Comparison of ENCODE assay signal across 8 cellular contexts in the genomic region with DNA sequence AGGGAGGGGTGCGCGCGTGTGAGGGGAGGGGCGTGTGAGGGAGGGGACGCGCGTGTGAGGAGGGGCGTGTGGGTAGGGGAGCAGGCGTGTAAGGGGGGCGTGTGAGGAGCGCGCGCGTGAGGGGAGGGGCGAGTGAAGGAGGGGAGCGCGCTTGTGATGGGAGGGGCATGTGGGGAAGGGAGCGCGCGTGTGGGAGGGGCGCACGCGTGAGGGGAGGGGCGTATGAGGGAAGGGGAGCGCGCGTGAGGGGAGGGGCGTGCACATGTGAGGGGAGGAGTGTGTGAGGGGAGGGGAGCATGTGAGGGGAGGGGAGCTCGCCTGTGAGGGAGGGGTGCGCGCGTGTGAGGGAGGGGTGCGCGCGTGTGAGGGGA. TPM values are rescaled to one million over a fixed set of nuclear protein-coding genes. Genes with fewer than 3 reads are reported as not detected.
DNase-seq lines count a peak whose midpoint lies in the region; ATAC-seq, FAIRE-seq and TF ChIP-seq lines count a peak whose summit lies in the region.

No MANE protein-coding gene starts in this region.

- ATAC-seq in natural killer cell treated with Interleukin-12 subunit alpha and Interleukin-12 subunit beta and Interleukin-15 and Interleukin-18, amount 100 ng/mL, for 72 hours: peak; percentile 62 to 69
- no peak for ATAC-seq in HG03432 (IDR thresholded peaks at IDR 0.05; ENCODE audit: unreplicated experiment)

- peaks cover 0 to 2% (median 0%) of the 10 kb centered on the region in 7 donors for H3K9me3 Mint-ChIP-seq in CD14-positive monocyte
- no peaks in the 10 kb centered on the region for H3K9me3 Mint-ChIP-seq in natural killer cell treated with Interleukin-12 subunit alpha and Interleukin-12 subunit beta and Interleukin-15 and Interleukin-18, amount 100 ng/mL, for 72 hours

- intact Hi-C loops in CD14-positive monocyte (cut with micrococcal nuclease): loop anchor here (2.0 to 5.0 kb wide), 3 partner anchors 46 to 88 kb away; no protein-coding TSS in a partner anchor

- peak overlapping the region; percentile 94 to 95 for H3K4me3 Mint-ChIP-seq in CD14-positive monocyte
- peak overlapping the region; percentile 94 for H3K4me3 Mint-ChIP-seq in natural killer cell treated with Interleukin-12 subunit alpha and Interleukin-12 subunit beta and Interleukin-15 and Interleukin-18, amount 100 ng/mL, for 72 hours

- no peaks in the 10 kb centered on the region for H3K27me3 Mint-ChIP-seq in CD14-positive monocyte (ENCODE audit: low read depth in 3 of 3)
- H3K27me3 Mint-ChIP-seq in natural killer cell treated with Interleukin-12 subunit alpha and Interleukin-12 subunit beta and Interleukin-15 and Interleukin-18, amount 100 ng/mL, for 72 hours: peaks cover 18 to 21% of the 10 kb centered on the region in 2 donors

- peak overlapping the region; percentile 81 to 96 (median 91) for H3K27ac Mint-ChIP-seq in CD14-positive monocyte
- H3K27ac Mint-ChIP-seq in natural killer cell treated with Interleukin-12 subunit alpha and Interleukin-12 subunit beta and Interleukin-15 and Interleukin-18, amount 100 ng/mL, for 72 hours: peak overlapping the region; percentile 35 to 76

- no peak for FAIRE-seq in RCC 7860 (lab: Jason Lieb, UNC)

- no peak for TF ChIP-seq CTCF in CD14-positive monocyte (IDR thresholded peaks at IDR 0.05)

- peak; percentile 88 for DNase-seq in CD14-positive monocyte (ENCODE audit: low spot score)
- DNase-seq in HS-5 (ENCODE audit: low read depth): peak; percentile 57
- peak; percentile 66 for DNase-seq in RCC 7860 (ENCODE audit: low spot score)
- DNase-seq in activated T-helper 9 cell treated with anti-CD3 and anti-CD28 coated beads, Interleukin-2, amount 50 U/mL, for 16 hours (ENCODE audit: low read depth): peak; percentile 82
- DNase-seq in fibroblast of peridontal ligament (ENCODE audit: extremely low read depth): peak; percentile 87
- peak; percentile 87 for DNase-seq in natural killer cell treated with Interleukin-12 subunit alpha and Interleukin-12 subunit beta and Interleukin-15 and Interleukin-18, amount 100 ng/mL, for 72 hours (ENCODE audit: low spot score)
- DNase-seq in stimulated activated naive CD4-positive, alpha-beta T cell treated with Interleukin-2 at 50 U/mL for 16 hours (lab: John Stamatoyannopoulos, UW): peak; percentile 83

- peaks cover 14 to 25% of the 10 kb centered on the region in 2 donors for H3K36me3 Mint-ChIP-seq in CD14-positive monocyte
- H3K36me3 Mint-ChIP-seq in natural killer cell treated with Interleukin-12 subunit alpha and Interleukin-12 subunit beta and Interleukin-15 and Interleukin-18, amount 100 ng/mL, for 72 hours: no peaks in the 10 kb centered on the region

- H3K4me1 Mint-ChIP-seq in CD14-positive monocyte: peaks cover 35% of the 10 kb centered on the region
- peaks cover 24 to 25% of the 10 kb centered on the region in 2 donors for H3K4me1 Mint-ChIP-seq in natural killer cell treated with Interleukin-12 subunit alpha and Interleukin-12 subunit beta and Interleukin-15 and Interleukin-18, amount 100 ng/mL, for 72 hours (ENCODE audit: low read depth in 2 of 2)

RNA-seq across cellular contexts. Expression of gene MXI1, which starts 19.1 kb away (rescaled TPM):
- 10 to 100 TPM; 21.6 to 25.7 TPM for polyA plus RNA-seq in CD14-positive monocyte
- total RNA-seq in natural killer cell treated with Interleukin-12 subunit alpha and Interleukin-12 subunit beta and Interleukin-15 and Interleukin-18, amount 100 ng/mL, for 72 hours: 1 to 10 TPM; 6.4 to 7.3 TPM
